Comparison of ENCODE assay signal across 9 cellular contexts in the genomic region with DNA sequence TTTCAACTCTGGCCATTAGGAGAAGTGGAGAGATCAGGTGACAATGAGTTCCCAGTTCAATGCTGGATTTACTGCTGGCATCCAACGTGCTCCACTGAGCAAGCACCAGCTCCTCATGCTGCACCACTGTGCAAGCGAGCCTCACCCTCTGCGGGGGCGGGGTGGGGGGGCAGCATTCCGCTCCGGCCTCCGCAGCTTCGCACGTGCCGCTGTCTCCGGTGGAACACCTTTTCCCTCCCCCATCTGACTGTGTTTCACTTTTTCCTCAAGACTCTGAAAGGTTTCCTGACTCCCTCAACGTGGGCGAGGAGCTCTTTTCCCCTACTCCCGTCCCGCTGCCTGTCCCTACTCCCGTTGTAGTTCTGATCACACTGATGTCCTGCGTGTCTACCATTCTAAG. TPM values are rescaled to one million over a fixed set of nuclear protein-coding genes. Genes with fewer than 3 reads are reported as not detected.
DNase-seq lines count a peak whose midpoint lies in the region; ATAC-seq, FAIRE-seq and TF ChIP-seq lines count a peak whose summit lies in the region.
"Had no signal": no experiment of that assay in that cellular context is flagged by ENCODE, and none has a peak within 500 bp of the region (broad histone marks: within the 10 kb centered on the region; RNA-seq: fewer than 3 reads in every experiment).

No MANE protein-coding gene starts in this region.

- no peak for DNase-seq in GM12891 (ENCODE audit: insufficient read length, low spot score)
- DNase-seq in T-cell, result no peak
- DNase-seq in Right ventricle myocardium superior, result no peak
- DNase-seq in A673 (ENCODE audit: low spot score), result no peak
- no peak for DNase-seq in middle frontal gyrus (ENCODE audit: extremely low spot score, low spot score)

- H3K4me3 ChIP-seq in skeletal muscle satellite cell (ENCODE audit: low read length) (no peak overlapping the region), A673 (ENCODE audit: low read depth, low read length, poor library complexity, severe bottlenecking) (no peak overlapping the region)

- TF ChIP-seq CTCF in A673 (conservative IDR thresholded peaks at IDR 0.05; ENCODE audit: low read depth, low read length), result no peak

- peaks cover 34% of the 10 kb centered on the region for H3K4me1 ChIP-seq in skeletal muscle satellite cell (ENCODE audit: control insufficient read depth, insufficient read depth, low read length)
- peaks cover 12% of the 10 kb centered on the region for H3K4me1 ChIP-seq in A673 (ENCODE audit: insufficient read depth, low read length, poor library complexity, severe bottlenecking)

- no peak for ATAC-seq in T-cell (replicated peaks in 1 of 4)
- ATAC-seq in Right ventricle myocardium superior (ENCODE audit: poor library complexity), result peak; percentile 16
- ATAC-seq in HG03135 (IDR thresholded peaks at IDR 0.05; ENCODE audit: unreplicated experiment), result no peak
- no peak for ATAC-seq in GM19395 (IDR thresholded peaks at IDR 0.05; ENCODE audit: unreplicated experiment)

- no peaks in the 10 kb centered on the region for H3K36me3 ChIP-seq in skeletal muscle satellite cell (ENCODE audit: insufficient read depth, low read length)
- H3K36me3 ChIP-seq in A673 (ENCODE audit: insufficient read depth, low read length, poor library complexity, severe bottlenecking), result no peaks in the 10 kb centered on the region

- H3K27ac Mint-ChIP-seq in T-cell, result no peak overlapping the region

- no peaks in the 10 kb centered on the region for H3K9me3 Mint-ChIP-seq in T-cell

- H3K4me3 Mint-ChIP-seq in T-cell, result peak overlapping the region; percentile 47 to 66 (median 65)

- CTCF ChIA-PET in T-cell (lab: Charles Lee) (no interaction called here), A673 (lab: Charles Lee) (interaction anchor here (0.7 to 1.4 kb wide), 2 partner anchors 261 to 327 kb away, joined by 3 to 4 read pairs; no protein-coding TSS in a partner anchor)

- no peak for TF ChIP-seq POLR2A in GM12891 (IDR thresholded peaks at IDR 0.05; ENCODE audit: low read depth, low read length)

- POLR2A ChIA-PET in T-cell (lab: Charles Lee), result interaction anchor here in 1 of 2 donors (0.6 kb wide), 1 partner anchor 916 kb away, joined by 3 read pairs; no protein-coding TSS in a partner anchor
- POLR2A ChIA-PET in A673 (lab: Charles Lee; ENCODE audit: low non-redundant PET), result no interaction called here

- H3K4me1 Mint-ChIP-seq in T-cell, result peaks cover 6 to 16% (median 13%) of the 10 kb centered on the region in 3 donors

- H3K9me3 ChIP-seq in skeletal muscle satellite cell (replicated peaks; ENCODE audit: low read length) (no peaks in the 10 kb centered on the region), A673 (ENCODE audit: low read depth, low read length, poor library complexity, severe bottlenecking) (no peaks in the 10 kb centered on the region)

- H3K27me3 ChIP-seq in skeletal muscle satellite cell (ENCODE audit: control insufficient read depth, insufficient read depth, low read length), result peaks cover 7% of the 10 kb centered on the region
- H3K27me3 ChIP-seq in A673 (replicated peaks; ENCODE audit: insufficient read depth, low read depth, low read length, poor library complexity), result no peaks in the 10 kb centered on the region

- no peaks in the 10 kb centered on the region for H3K36me3 Mint-ChIP-seq in T-cell

- H3K4me2 ChIP-seq in skeletal muscle satellite cell (ENCODE audit: low read length), result peak overlapping the region; percentile 76

- intact Hi-C loops in Right ventricle myocardium superior (cut with DNase I) (no loop called here), A673 (cut with micrococcal nuclease; ENCODE audit: unreplicated experiment) (loop anchor here (10.0 kb wide), 3 partner anchors 199 to 329 kb away; no protein-coding TSS in a partner anchor)

- BruUV-seq in A673 (replicated peaks; lab: Mats Ljungman, UMichigan), result no TSS peak

- no peak overlapping the region for H3K9ac ChIP-seq in skeletal muscle satellite cell (ENCODE audit: low read depth, low read length)

- peak; percentile 76 for FAIRE-seq in GM12891 (lab: Jason Lieb, UNC)
- FAIRE-seq: TTC549 had no signal

- H3K27me3 Mint-ChIP-seq in T-cell, result peaks cover 4 to 10% of the 10 kb centered on the region in 2 donors

- H3K27ac ChIP-seq in A673 (ENCODE audit: low read depth, low read length, poor library complexity, severe bottlenecking), result no peak overlapping the region

TF ChIP-seq in GM12891, 5 proteins besides CTCF, POLR2A, EP300 and RAD21:
- TF ChIP-seq SPI1 (IDR thresholded peaks at IDR 0.05; ENCODE audit: low read depth, low read length), result no peak
- TF ChIP-seq PAX5 (IDR thresholded peaks at IDR 0.05; ENCODE audit: insufficient read depth, low read length, severe bottlenecking), result no peak
- TF ChIP-seq POLR2AphosphoS5 (IDR thresholded peaks at IDR 0.05; ENCODE audit: low read depth, low read length), result no peak
- no peak for TF ChIP-seq TAF1 (IDR thresholded peaks at IDR 0.05; ENCODE audit: low read depth, low read length)
- TF ChIP-seq POU2F2 (IDR thresholded peaks at IDR 0.05; ENCODE audit: low read depth, low read length), result no peak
TF ChIP-seq in GM12891: peak in this region for 0.

RNA-seq across cellular contexts. Expression of gene RHOD, which starts 0.8 kb away (rescaled TPM):
- polyA plus RNA-seq in GM12891 (2012; ENCODE audit: low read depth, missing spikeins), result 0.18 TPM
- total RNA-seq in T-cell (under 1 TPM in 3 of 5 donors, not detected in 2; 0.59 to 0.88 (median 0.66) TPM), Right ventricle myocardium superior (66.8 TPM), A673 (2021) (0.83 and 0.88 TPM in 2 replicates)
- total RNA-seq in skeletal muscle satellite cell (2012; rRNA removed), result 0.44 and 2.0 TPM in 2 replicates

RNA-seq across cellular contexts. Expression of gene SYT12, which starts 32.9 kb away (rescaled TPM):
- polyA plus RNA-seq in GM12891 (2012; ENCODE audit: low read depth, missing spikeins), result 0.46 TPM
- total RNA-seq in T-cell (under 1 TPM in 1 of 5 donors, not detected in 4; 0.20 TPM), Right ventricle myocardium superior (0.13 TPM), A673 (2021) (2.3 and 3.1 TPM in 2 replicates)
- 0.22 TPM in 1 of 2 replicates, not detected in the other for total RNA-seq in skeletal muscle satellite cell (2012; rRNA removed)

Comparison
In these comparisons a context has a peak if more than half of its experiments do, and no peak if none do; other contexts are left out.
1. RNA of gene RHOD, which starts 0.8 kb away (total RNA-seq): 66.8 TPM in Right ventricle myocardium superior (single experiment); 0.83 to 0.88 TPM in A673 and 0.59 to 0.88 TPM in T-cell; every median in the first group is over 10 times any median in the second.